In the genomic region with DNA sequence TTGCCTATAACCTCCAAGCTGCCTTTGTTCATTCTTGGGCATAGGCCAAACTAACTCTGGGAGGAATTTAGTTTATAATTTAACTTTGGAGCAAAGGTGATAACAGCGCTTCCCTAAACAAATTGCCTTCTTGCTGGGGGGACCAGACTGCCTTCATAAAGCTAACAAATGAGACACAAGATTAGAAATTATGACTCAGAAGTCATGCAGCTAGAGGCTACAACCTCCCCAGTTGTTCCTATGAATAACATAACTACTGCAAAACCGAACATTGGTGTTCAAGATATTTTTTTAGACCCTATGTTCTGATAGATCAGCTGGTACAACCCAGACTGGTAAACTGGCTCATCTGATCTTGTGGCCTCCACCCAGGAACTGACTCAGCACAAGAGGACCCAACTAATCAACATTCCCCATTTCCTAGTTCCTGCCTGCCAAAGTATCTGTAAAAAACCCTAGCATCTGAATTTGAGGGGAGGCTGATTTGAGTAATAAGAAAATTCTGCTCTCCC, we compare ENCODE assay signal across 16 cellular contexts. TPM values are rescaled to one million over a fixed set of nuclear protein-coding genes. Genes with fewer than 3 reads are reported as not detected.
DNase-seq lines count a peak whose midpoint lies in the region; ATAC-seq, FAIRE-seq and TF ChIP-seq lines count a peak whose summit lies in the region.
"Had no signal": no experiment of that assay in that cellular context is flagged by ENCODE, and none has a peak within 500 bp of the region (broad histone marks: within the 10 kb centered on the region; RNA-seq: fewer than 3 reads in every experiment).

No MANE protein-coding gene starts in this region.

- peak; percentile 49 for ATAC-seq in left colon

- H3K36me3 ChIP-seq in ACC112 (ENCODE audit: insufficient read depth, low read length) = no peaks in the 10 kb centered on the region
- H3K36me3 ChIP-seq in bronchial epithelial cell (ENCODE audit: control insufficient read depth, insufficient read depth, low read length) = no peaks in the 10 kb centered on the region
- H3K36me3 ChIP-seq in H7 (replicated peaks; ENCODE audit: control insufficient read depth, insufficient read depth, low read length) = no peaks in the 10 kb centered on the region
- H3K36me3 ChIP-seq: cardiac muscle cell, pancreas had no signal

- FAIRE-seq in bronchial epithelial cell (lab: Jason Lieb, UNC) = no peak
- no peak for FAIRE-seq in GM12892 (lab: Jason Lieb, UNC)
- FAIRE-seq: pancreas had no signal

- DNase-seq in HUDEP-2 (lab: John Stamatoyannopoulos, UW; ENCODE audit: unreplicated experiment in 76 of 76) (peak in 45 of 76 experiments; percentile 1 to 78 (median 24)), bronchial epithelial cell (ENCODE audit: low read depth) (peak; percentile 43), left colon (no peak), H7 (no peak), cerebellar nuclear complex (lab: John Stamatoyannopoulos, UW) (no peak), GM12892 (ENCODE audit: insufficient read length) (no peak)
- no peak for DNase-seq in activated effector memory CD4-positive, alpha-beta T cell treated with Interleukin-2 at 50 U/mL for 16 hours
- DNase-seq: activated CD4-positive, alpha-beta T cell treated with anti-CD3 and anti-CD28 coated beads for 4 hours; NCI-H1417; pancreas; stimulated activated CD4-positive, alpha-beta T cell treated with anti-CD3 and anti-CD28 coated beads, Interleukin-15, amount 100 ng/mL, for 24 hours; trophoblast cell had no signal

- TF ChIP-seq POLR2A in GM12892 (IDR thresholded peaks at IDR 0.05; ENCODE audit: low read depth, low read length) = no peak

- H3K79me2 ChIP-seq in ACC112 (ENCODE audit: control insufficient read depth, insufficient read depth, low read length, unreplicated experiment) = no peaks in the 10 kb centered on the region

- H3K27ac ChIP-seq in ACC112 (ENCODE audit: low read depth, low read length) = peak overlapping the region; percentile 65
- H3K27ac ChIP-seq: cardiac muscle cell, pancreas had no signal

- peaks cover 17% of the 10 kb centered on the region for H3K4me1 ChIP-seq in ACC112 (ENCODE audit: control insufficient read depth, insufficient read depth, low read length, unreplicated experiment)
- H3K4me1 ChIP-seq: pancreas had no signal

- H2AFZ ChIP-seq in ACC112 (ENCODE audit: low read length, unreplicated experiment) = peak overlapping the region; percentile 18

- H3K27me3 ChIP-seq in ACC112 (ENCODE audit: insufficient read depth, low read length) = no peaks in the 10 kb centered on the region
- H3K27me3 ChIP-seq in bronchial epithelial cell (ENCODE audit: control insufficient read depth, insufficient read depth, low read length) = no peaks in the 10 kb centered on the region
- H3K27me3 ChIP-seq in H7 (ENCODE audit: control insufficient read depth, insufficient read depth, low read length) = no peaks in the 10 kb centered on the region
- H3K27me3 ChIP-seq: cardiac muscle cell, pancreas had no signal

- TF ChIP-seq CTCF in bronchial epithelial cell (IDR thresholded peaks at IDR 0.05; ENCODE audit: insufficient read depth, low read length, severe bottlenecking) = no peak

- intact Hi-C loops in left colon (cut with DNase I, micrococcal nuclease) = no loop called here

- H3K4me3 ChIP-seq in ACC112 (ENCODE audit: low read depth, low read length) (no peak overlapping the region), bronchial epithelial cell (ENCODE audit: low read depth, low read length) (no peak overlapping the region), H7 (ENCODE audit: insufficient read depth, low read depth, low read length) (no peak overlapping the region)
- H3K4me3 ChIP-seq: cardiac muscle cell, pancreas had no signal

RNA-seq across cellular contexts. Expression of gene TMPRSS11B, which starts 22.0 kb away (rescaled TPM):
- total RNA-seq in bronchial epithelial cell (0.79 and 2.3 TPM in 2 replicates), left colon (not detected)
- not detected in 2 replicates for total RNA-seq in H7 (2014; rRNA removed; shearing (Covaris generic))
- polyA plus RNA-seq in GM12892 (2012; ENCODE audit: missing spikeins) = not detected
- total RNA-seq: cardiac muscle cell; NCI-H460; pancreas; T-helper 1 cell treated with Interleukin-12 subunit alpha and Interleukin-12 subunit beta and Interleukin-4 antibody, amounts not matched to agents 30 ng/mL and 1 ng/mL, for 36 hours had no signal
- polyA plus RNA-seq: cardiac muscle cell had no signal

Comparison
In these comparisons a context has a peak if more than half of its experiments do, and no peak if none do; other contexts are left out.
1. DNase-seq: peak in HUDEP-2 (45 of 76) and bronchial epithelial cell (single experiment); none in left colon (0 of 2), H7 (single experiment), activated effector memory CD4-positive, alpha-beta T cell treated with Interleukin-2 at 50 U/mL for 16 hours (single experiment), cerebellar nuclear complex (0 of 2) and GM12892 (single experiment).